ENCODE assay signal across 1 cellular context in genomic region chr9:40991741-40992471, GRCh38.
A peak's percentile ranks its signal among the peaks of the same experiment; 100 is the strongest.
TF ChIP-seq lines count a peak whose summit lies in the region.
"Not testable (repeated sequence)": the region's sequence is repeated elsewhere in the genome, so short reads cannot be mapped to it uniquely, and the experiment has no call there.

No MANE protein-coding gene starts in this region.

TF ChIP-seq in K562, 482 proteins besides CTCF, POLR2A, EP300 and RAD21 (continued from another document and continues in another):
- TF ChIP-seq MNT (conservative IDR thresholded peaks at IDR 0.05) (peak; percentile 43 to 75; a peak in 2 of 4 replicates), MAZ (CRISPR knock-in tag; conservative IDR thresholded peaks at IDR 0.05 in 1 of 2, IDR thresholded peaks at IDR 0.05 in 1 of 2) (peak; percentile 61 to 81), KLF16 (IDR thresholded peaks at IDR 0.05) (peak; percentile 93), ESRRA (IDR thresholded peaks at IDR 0.05; ENCODE audit: borderline replicate concordance, low read depth) (peak; percentile 39; the same call in 1 of the 2 replicates), PHF21A (IDR thresholded peaks at IDR 0.05; ENCODE audit: borderline replicate concordance, low read depth) (peak; percentile 74; the same call in 1 of the 2 replicates), JUND (IDR thresholded peaks at IDR 0.05; ENCODE audit: borderline replicate concordance, low read depth, low read length) (peak; percentile 64; the same call in 1 of the 2 replicates), JUND (tag; IDR thresholded peaks at IDR 0.05; ENCODE audit: borderline replicate concordance, low read depth, low read length) (peak; percentile 24; the same call in 1 of the 3 replicates), TBP (optimal IDR thresholded peaks at IDR 0.05; ENCODE audit: low read depth, low read length) (peak; percentile 13), HIVEP1 (CRISPR knock-in tag; IDR thresholded peaks at IDR 0.05) (peak; percentile 44; the same call in 1 of the 2 replicates), NONO (IDR thresholded peaks at IDR 0.05; ENCODE audit: low read depth in 2 of 2, low read length in 1 of 2) (peak; percentile 53 to 68; a peak in 2 of 4 replicates), SOX6 (IDR thresholded peaks at IDR 0.05) (peak; percentile 28; the same call in 1 of the 2 replicates), CXXC5 (CRISPR knock-in tag; IDR thresholded peaks at IDR 0.05) (peak; percentile 66), EP400 (IDR thresholded peaks at IDR 0.05) (peak; percentile 75; the same call in 1 of the 2 replicates), YY1 (IDR thresholded peaks at IDR 0.05; ENCODE audit: borderline replicate concordance in 1 of 3, control insufficient read depth in 1 of 3, extremely low read depth in 1 of 3, insufficient read depth in 3 of 3, insufficient read length in 1 of 3, insufficient replicate concordance in 2 of 3, low read depth in 1 of 3, low read length in 2 of 3) (peak; percentile 47 to 86 (median 82)), JUN (IDR thresholded peaks at IDR 0.05; ENCODE audit: borderline replicate concordance, low read depth, low read length) (peak; percentile 44; the same call in 1 of the 2 replicates), ZNF143 (CRISPR knock-in tag; IDR thresholded peaks at IDR 0.05) (peak; percentile 48; the same call in 1 of the 2 replicates), RB1 (IDR thresholded peaks at IDR 0.05; ENCODE audit: low read depth) (peak; percentile 80), CREB1 (CRISPR knock-in tag; IDR thresholded peaks at IDR 0.05) (peak; percentile 68; the same call in 1 of the 2 replicates), ZNF407 (IDR thresholded peaks at IDR 0.05; ENCODE audit: low read depth) (peak; percentile 97), TFAP4 (CRISPR knock-in tag; IDR thresholded peaks at IDR 0.05; ENCODE audit: borderline replicate concordance) (peak; percentile 49; the same call in 1 of the 2 replicates), GABPB1 (CRISPR knock-in tag; IDR thresholded peaks at IDR 0.05) (peak; percentile 83), SP1 (CRISPR knock-in tag; IDR thresholded peaks at IDR 0.05) (0 out of 2 replicates have a peak, but pooled peaks have one; percentile 33), GMEB1 (CRISPR knock-in tag; IDR thresholded peaks at IDR 0.05) (peak; percentile 37; the same call in 1 of the 2 replicates), ZNF232 (CRISPR knock-in tag; IDR thresholded peaks at IDR 0.05) (peak; percentile 71; the same call in 1 of the 2 replicates), PHF8 (IDR thresholded peaks at IDR 0.05; ENCODE audit: borderline replicate concordance, low read length) (peak; percentile 79), ZBTB40 (IDR thresholded peaks at IDR 0.05) (0 out of 2 replicates have a peak, but pooled peaks have one; percentile 29), TBL1XR1 (IDR thresholded peaks at IDR 0.05; ENCODE audit: low read length in 2 of 2) (peak; percentile 37 to 45; a peak in 2 of 4 replicates), MBD2 (IDR thresholded peaks at IDR 0.05; ENCODE audit: borderline replicate concordance, low read depth) (peak; percentile 89), TCF3 (CRISPR knock-in tag; IDR thresholded peaks at IDR 0.05) (peak; percentile 35; the same call in 1 of the 2 replicates), L3MBTL2 (IDR thresholded peaks at IDR 0.05) (peak; percentile 76; the same call in 1 of the 2 replicates), C11orf30 (IDR thresholded peaks at IDR 0.05; ENCODE audit: low read depth) (peak; percentile 28; the same call in 1 of the 2 replicates), PCBP1 (IDR thresholded peaks at IDR 0.05; ENCODE audit: low read depth, low read length, poor library complexity, severe bottlenecking) (peak; percentile 69)
- not testable (repeated sequence) for TF ChIP-seq JUN (CRISPR knock-in tag; IDR thresholded peaks at IDR 0.05; ENCODE audit: borderline replicate concordance); CREB1 (IDR thresholded peaks at IDR 0.05); ZBTB40 (CRISPR knock-in tag; IDR thresholded peaks at IDR 0.05)
